ENCODE assay signal across 1 cellular context in the genomic region with DNA sequence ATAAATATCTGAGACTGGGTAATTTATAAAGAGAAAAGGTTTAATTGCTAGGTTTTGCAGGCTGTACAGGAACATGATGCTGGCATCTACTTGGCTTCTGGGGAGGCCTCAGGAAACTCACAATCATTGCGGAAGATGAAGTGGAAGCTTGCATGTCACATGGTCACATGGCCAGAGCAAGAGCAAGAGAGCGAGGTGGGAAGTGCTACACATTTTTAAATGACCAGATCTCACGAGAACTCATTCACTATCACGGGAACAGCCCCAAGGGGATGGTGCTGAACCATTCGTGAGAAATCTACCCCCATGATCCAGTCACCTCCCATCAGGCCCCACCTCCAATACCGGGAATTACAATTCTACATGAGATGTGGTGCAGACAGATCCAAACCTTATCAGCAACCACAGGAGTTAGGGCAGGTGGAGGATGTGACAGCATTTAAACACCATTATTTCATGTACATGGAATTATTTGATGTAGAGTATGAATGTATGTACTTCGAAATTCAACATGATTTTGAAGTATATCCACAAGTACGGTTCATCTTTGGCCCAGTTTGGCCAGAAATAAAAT.
TF ChIP-seq lines count a peak whose summit lies in the region.

No MANE protein-coding gene starts in this region.

TF ChIP-seq in K562, 482 proteins besides CTCF, POLR2A, EP300 and RAD21 (continued from another document):
- TF ChIP-seq, protein P1, sequence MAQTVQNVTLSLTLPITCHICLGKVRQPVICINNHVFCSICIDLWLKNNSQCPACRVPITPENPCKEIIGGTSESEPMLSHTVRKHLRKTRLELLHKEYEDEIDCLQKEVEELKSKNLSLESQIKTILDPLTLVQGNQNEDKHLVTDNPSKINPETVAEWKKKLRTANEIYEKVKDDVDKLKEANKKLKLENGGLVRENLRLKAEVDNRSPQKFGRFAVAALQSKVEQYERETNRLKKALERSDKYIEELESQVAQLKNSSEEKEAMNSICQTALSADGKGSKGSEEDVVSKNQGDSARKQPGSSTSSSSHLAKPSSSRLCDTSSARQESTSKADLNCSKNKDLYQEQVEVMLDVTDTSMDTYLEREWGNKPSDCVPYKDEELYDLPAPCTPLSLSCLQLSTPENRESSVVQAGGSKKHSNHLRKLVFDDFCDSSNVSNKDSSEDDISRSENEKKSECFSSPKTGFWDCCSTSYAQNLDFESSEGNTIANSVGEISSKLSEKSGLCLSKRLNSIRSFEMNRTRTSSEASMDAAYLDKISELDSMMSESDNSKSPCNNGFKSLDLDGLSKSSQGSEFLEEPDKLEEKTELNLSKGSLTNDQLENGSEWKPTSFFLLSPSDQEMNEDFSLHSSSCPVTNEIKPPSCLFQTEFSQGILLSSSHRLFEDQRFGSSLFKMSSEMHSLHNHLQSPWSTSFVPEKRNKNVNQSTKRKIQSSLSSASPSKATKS (CRISPR knock-in tag; IDR thresholded peaks at IDR 0.05) = no peak
